ENCODE assay signal across 16 cellular contexts in the genomic region with DNA sequence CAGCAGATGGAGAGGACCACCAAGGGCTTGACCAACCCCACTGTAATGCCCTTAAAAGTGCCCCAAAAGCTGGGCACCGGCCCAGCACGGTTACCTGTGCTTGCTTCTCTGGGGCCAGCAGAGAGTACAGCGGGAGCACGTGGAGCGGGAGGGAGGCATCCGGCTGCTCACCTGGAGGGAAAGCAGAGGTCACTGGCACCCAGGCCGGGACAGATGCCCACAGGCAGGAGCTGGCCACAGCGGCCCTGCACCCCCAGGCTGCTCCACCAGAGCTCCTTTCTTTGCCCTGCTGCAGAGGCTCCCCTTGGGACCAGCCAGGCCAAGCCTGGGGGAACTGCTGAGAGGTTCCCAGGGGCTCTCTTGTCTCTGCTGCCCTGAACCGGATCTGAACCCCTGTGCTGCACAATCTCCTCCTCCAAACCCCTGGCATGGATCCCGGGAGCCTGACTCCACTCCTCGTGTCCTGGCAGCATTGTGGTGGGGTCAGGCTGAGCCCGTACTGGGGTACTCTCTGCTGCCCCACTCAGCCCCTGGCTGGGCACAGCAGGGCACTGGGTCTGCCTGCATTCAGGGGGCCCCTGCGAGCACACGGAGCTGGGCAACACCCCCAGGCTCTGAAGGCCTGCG.
"Had no signal": no experiment of that assay in that cellular context is flagged by ENCODE, and none has a peak within 500 bp of the region (broad histone marks: within the 10 kb centered on the region; RNA-seq: fewer than 3 reads in every experiment).

No MANE protein-coding gene starts in this region.

- H3K27me3 Mint-ChIP-seq: T-cell had no signal

- H3K9me3 Mint-ChIP-seq: activated naive CD4-positive, alpha-beta T cell treated with anti-CD3 and anti-CD28 coated beads, Interleukin-2, amount 50 U/mL, for 72 hours; activated T-cell treated with anti-CD3 and anti-CD28 coated beads, Interleukin-2, amount 50 U/mL, for 4 hours; T-cell had no signal

- ATAC-seq: body of pancreas had no signal

- H3K27ac Mint-ChIP-seq: activated naive CD4-positive, alpha-beta T cell treated with anti-CD3 and anti-CD28 coated beads, Interleukin-2, amount 50 U/mL, for 72 hours; T-cell had no signal

- H3K27me3 ChIP-seq: body of pancreas, colonic mucosa, sigmoid colon, spleen, tibial artery, vagina had no signal

- H3K4me3 ChIP-seq: body of pancreas, colonic mucosa, lower lobe of right lung, sigmoid colon, spleen, tibial artery, vagina had no signal

- H3K4me1 ChIP-seq: body of pancreas, colonic mucosa, lower lobe of right lung, sigmoid colon, spleen, tibial artery, vagina had no signal

- DNase-seq: activated CD4-positive, alpha-beta T cell treated with anti-CD3 and anti-CD28 coated beads, Interleukin-2, amount 50 U/mL, for 1 hour; activated effector memory CD4-positive, alpha-beta T cell treated with Interleukin-2 at 50 U/mL for 16 hours; activated T-cell treated with anti-CD3 and anti-CD28 coated beads, Interleukin-2, amount 50 U/mL, for 4 hours; body of pancreas; central memory CD4-positive, alpha-beta T cell; colonic mucosa; effector CD4-positive, alpha-beta T cell; foreskin fibroblast; lower lobe of right lung; sigmoid colon; spleen; T-cell; T-helper 9 cell; tibial artery had no signal

- H3K4me3 Mint-ChIP-seq: activated T-cell treated with anti-CD3 and anti-CD28 coated beads, Interleukin-2, amount 50 U/mL, for 4 hours; T-cell had no signal

- H3K9me3 ChIP-seq: body of pancreas, colonic mucosa, lower lobe of right lung, sigmoid colon, spleen, tibial artery, vagina had no signal

- H3K27ac ChIP-seq: body of pancreas, colonic mucosa, lower lobe of right lung, sigmoid colon, spleen, tibial artery, vagina had no signal
